ENCODE assay signal across 14 cellular contexts in genomic region chr19:11480081-11480926, GRCh38. TPM values are rescaled to one million over a fixed set of nuclear protein-coding genes. Genes with fewer than 3 reads are reported as not detected.
DNase-seq lines count a peak whose midpoint lies in the region; ATAC-seq, FAIRE-seq and TF ChIP-seq lines count a peak whose summit lies in the region.
"Had no signal": no experiment of that assay in that cellular context is flagged by ENCODE, and none has a peak within 500 bp of the region (broad histone marks: within the 10 kb centered on the region; RNA-seq: fewer than 3 reads in every experiment).

No MANE protein-coding gene starts in this region.

- TF ChIP-seq CTCF in neural crest cell (conservative IDR thresholded peaks at IDR 0.05) = no peak

- DNase-seq in DMS153 (lab: John Stamatoyannopoulos, UW) (peak; percentile 22), DMS153 treated with DMSO at 0.1 percent for 48 hours (lab: John Stamatoyannopoulos, UW; ENCODE audit: unreplicated experiment) (no peak), GM12892 (ENCODE audit: insufficient read length) (peak; percentile 27), caudate nucleus (lab: John Stamatoyannopoulos, UW) (peak in 31 of 61 donors; percentile 6 to 70 (median 35)), neural crest cell (ENCODE audit: low read depth, low spot score) (peak; percentile 23), NCI-H2171 treated with DMSO at 0.1 percent for 48 hours (lab: John Stamatoyannopoulos, UW) (no peak)
- DNase-seq: 8988T, DND-41, PC-3 had no signal

- H3K36me3 Mint-ChIP-seq in neural crest cell (ENCODE audit: low read depth) = no peaks in the 10 kb centered on the region

- peaks cover 12% of the 10 kb centered on the region for H3K4me1 Mint-ChIP-seq in neural crest cell

- H3K27me3 Mint-ChIP-seq in neural crest cell (ENCODE audit: low read depth) = peaks cover 53% of the 10 kb centered on the region

- peak overlapping the region; percentile 9 for H3K4me3 Mint-ChIP-seq in neural crest cell
- H3K4me3 Mint-ChIP-seq: activated CD4-positive, alpha-beta memory T cell treated with anti-CD3 and anti-CD28 coated beads, Interleukin-2, amount 10 ng/mL, durations not matched to agents 7 days and 5 days; T-helper 2 cell treated with Interferon-gamma antibody and Interleukin-4, amounts not matched to agents 5 μg/mL and 100 μg/mL, for 36 hours had no signal

- peak overlapping the region; percentile 76 for H3K27ac ChIP-seq in caudate nucleus (ENCODE audit: low read depth, low read length)
- H3K27ac ChIP-seq: prostate gland had no signal

- FAIRE-seq in GM12892 (lab: Jason Lieb, UNC) = no peak

- no peak for TF ChIP-seq POLR2A in GM12892 (IDR thresholded peaks at IDR 0.05; ENCODE audit: low read depth, low read length)

- ATAC-seq in GM21717 (IDR thresholded peaks at IDR 0.05; ENCODE audit: unreplicated experiment) = no peak
- ATAC-seq in GM21423 (IDR thresholded peaks at IDR 0.05; ENCODE audit: unreplicated experiment) = no peak
- ATAC-seq: PC-3 had no signal

- H3K9me3 Mint-ChIP-seq in neural crest cell = no peaks in the 10 kb centered on the region
- H3K9me3 Mint-ChIP-seq: activated CD4-positive, alpha-beta memory T cell treated with anti-CD3 and anti-CD28 coated beads, Interleukin-2, amount 10 ng/mL, durations not matched to agents 7 days and 5 days; T-helper 2 cell treated with Interferon-gamma antibody and Interleukin-4, amounts not matched to agents 5 μg/mL and 100 μg/mL, for 36 hours had no signal

- no peak overlapping the region for H3K27ac Mint-ChIP-seq in neural crest cell (ENCODE audit: unreplicated experiment)
- H3K27ac Mint-ChIP-seq: activated CD4-positive, alpha-beta memory T cell treated with anti-CD3 and anti-CD28 coated beads, Interleukin-2, amount 10 ng/mL, durations not matched to agents 7 days and 5 days; T-helper 2 cell treated with Interferon-gamma antibody and Interleukin-4, amounts not matched to agents 5 μg/mL and 100 μg/mL, for 36 hours had no signal

RNA-seq across cellular contexts. Expression of gene ELAVL3, which starts 0.5 kb away (rescaled TPM):
- 0.38 TPM for polyA plus RNA-seq in GM12892 (2012; ENCODE audit: missing spikeins)
- 39.7 and 42.8 TPM in 2 replicates for total RNA-seq in neural crest cell
- total RNA-seq: activated CD4-positive, alpha-beta memory T cell treated with anti-CD3 and anti-CD28 coated beads, Interleukin-2, amount 10 ng/mL, durations not matched to agents 7 days and 5 days; PC-3 had no signal

RNA-seq across cellular contexts. Expression of gene ZNF653, which starts 25.3 kb away (rescaled TPM):
- polyA plus RNA-seq in GM12892 (2012; ENCODE audit: missing spikeins) = 3.9 TPM
- 17.9 and 19.0 TPM in 2 replicates for total RNA-seq in neural crest cell

RNA-seq across cellular contexts. Expression of gene PRKCSH, which starts 44.9 kb away (rescaled TPM):
- 113 TPM for polyA plus RNA-seq in GM12892 (2012; ENCODE audit: missing spikeins)
- 388 and 391 TPM in 2 replicates for total RNA-seq in neural crest cell

RNA-seq across cellular contexts. Expression of gene ODAD3, which starts 45.4 kb away (rescaled TPM):
- 0.74 TPM for polyA plus RNA-seq in GM12892 (2012; ENCODE audit: missing spikeins)
- 2.2 and 3.1 TPM in 2 replicates for total RNA-seq in neural crest cell
- total RNA-seq: activated CD4-positive, alpha-beta memory T cell treated with anti-CD3 and anti-CD28 coated beads, Interleukin-2, amount 10 ng/mL, durations not matched to agents 7 days and 5 days had no signal

RNA-seq across cellular contexts. Expression of gene ECSIT, which starts 48.6 kb away (rescaled TPM):
- polyA plus RNA-seq in GM12892 (2012; ENCODE audit: missing spikeins) = 14.4 TPM
- total RNA-seq in neural crest cell = 46.0 and 49.4 TPM in 2 replicates

Comparison
In these comparisons a context has a peak if more than half of its experiments do, and no peak if none do; other contexts are left out.
1. DNase-seq: peak in DMS153 (single experiment), GM12892 (single experiment), caudate nucleus (31 of 61) and neural crest cell (single experiment); none in DMS153 treated with DMSO at 0.1 percent for 48 hours (single experiment) and NCI-H2171 treated with DMSO at 0.1 percent for 48 hours (single experiment).